10 cellular contexts compared by ENCODE assay signal in genomic region chr2:46985512-46985911, GRCh38. TPM values are rescaled to one million over a fixed set of nuclear protein-coding genes. Genes with fewer than 3 reads are reported as not detected.
DNase-seq lines count a peak whose midpoint lies in the region; ATAC-seq, FAIRE-seq and TF ChIP-seq lines count a peak whose summit lies in the region.
"Had no signal": no experiment of that assay in that cellular context is flagged by ENCODE, and none has a peak within 500 bp of the region (broad histone marks: within the 10 kb centered on the region; RNA-seq: fewer than 3 reads in every experiment).

No MANE protein-coding gene starts in this region.

- no peak for TF ChIP-seq CTCF in K562 (IDR thresholded peaks at IDR 0.05 in 2 of 3, conservative IDR thresholded peaks at IDR 0.05 in 1 of 3; ENCODE audit: insufficient read depth in 2 of 3, low read depth in 1 of 3, low read length in 3 of 3)
- no peak for TF ChIP-seq CTCF in osteocyte (IDR thresholded peaks at IDR 0.05)
- no peak for TF ChIP-seq CTCF in kidney (IDR thresholded peaks at IDR 0.05; ENCODE audit: borderline replicate concordance, extremely low read depth, insufficient read depth)

- no peaks in the 10 kb centered on the region for H3K79me2 ChIP-seq in K562 (ENCODE audit: control insufficient read depth, insufficient read depth, low read length)

- H3K27ac ChIP-seq in K562 (ENCODE audit: extremely low read depth, low read depth, low read length), result peak overlapping the region; percentile 7; the same call in 1 of the 3 replicates
- no peak overlapping the region for H3K27ac ChIP-seq in kidney (ENCODE audit: low read depth in 2 of 2, low read length in 2 of 2)
- H3K27ac ChIP-seq: 22Rv1, parathyroid adenoma had no signal

- no peaks in the 10 kb centered on the region for H3K27me3 ChIP-seq in K562 (ENCODE audit: control insufficient read depth in 2 of 2, insufficient read depth in 2 of 2, low read length in 2 of 2)

- H3K4me1 ChIP-seq in K562 (replicated peaks in 1 of 2; ENCODE audit: control insufficient read depth in 2 of 2, insufficient read depth in 2 of 2, low read length in 2 of 2) (peaks cover 58 to 60% of the 10 kb centered on the region in 2 experiments), kidney (ENCODE audit: control insufficient read depth in 1 of 2, insufficient read depth in 1 of 2, low read depth in 1 of 2, low read length in 2 of 2) (peaks cover 22 to 36% of the 10 kb centered on the region in 2 donors)

- no peaks in the 10 kb centered on the region for H3K9me3 ChIP-seq in K562 (replicated peaks; ENCODE audit: control insufficient read depth, insufficient read depth, low read depth, low read length)
- H3K9me3 ChIP-seq in kidney (ENCODE audit: control insufficient read depth in 1 of 2, low read length in 2 of 2), result no peaks in the 10 kb centered on the region

- peak; percentile 31 for DNase-seq in NK-92 treated with Interleukin-12 subunit alpha and Interleukin-12 subunit beta, amount 100 ng/mL, for 24 hours (lab: John Stamatoyannopoulos, UW)
- DNase-seq in NK-92 (lab: John Stamatoyannopoulos, UW; ENCODE audit: unreplicated experiment) (no peak), K562 (ENCODE audit: extremely low read depth in 1 of 4, low spot score in 3 of 4) (no peak), osteocyte (ENCODE audit: extremely low spot score, unreplicated experiment) (no peak), islet precursor cell (no peak), pons (ENCODE audit: low spot score) (no peak), kidney (no peak)

- TF ChIP-seq POLR2A in K562 (conservative IDR thresholded peaks at IDR 0.05), result no peak

- no peaks in the 10 kb centered on the region for H3K9me1 ChIP-seq in K562 (ENCODE audit: control insufficient read depth, insufficient read depth, low read length)

- POLR2A ChIA-PET in K562 (lab: Yijun Ruan, JAX), result interaction anchor here (1.0 to 1.3 kb wide), 2 partner anchors 10 to 324 kb away, joined by 3 read pairs; no protein-coding TSS in a partner anchor

- H3K4me3 ChIP-seq in K562 (no peak overlapping the region), kidney (ENCODE audit: low read length in 2 of 2) (no peak overlapping the region)

- H3K36me3 Mint-ChIP-seq in IgD-negative memory B cell, result no peaks in the 10 kb centered on the region
- H3K36me3 Mint-ChIP-seq in osteocyte (ENCODE audit: unreplicated experiment), result peaks cover 12% of the 10 kb centered on the region

- TF ChIP-seq EP300 in K562 (IDR thresholded peaks at IDR 0.05; ENCODE audit: low read length), result no peak

- BruUV-seq in K562 (replicated peaks; lab: Mats Ljungman, UMichigan), result no TSS peak

- intact Hi-C loops in K562 (cut with micrococcal nuclease), result no loop called here
- intact Hi-C loops in kidney (cut with DNase I), result no loop called here

- H3K4me1 Mint-ChIP-seq in IgD-negative memory B cell (peaks cover 44 to 50% (median 44%) of the 10 kb centered on the region in 3 donors), osteocyte (ENCODE audit: unreplicated experiment) (peaks cover 62% of the 10 kb centered on the region)

- FAIRE-seq in K562 (lab: Jason Lieb, UNC), result no peak
- no peak for FAIRE-seq in kidney (lab: Jason Lieb, UNC)

- CTCF ChIA-PET in K562 (lab: Yijun Ruan, JAX; ENCODE audit: low intra/inter-chr PET ratio), result no interaction called here

- no peak overlapping the region for H3K4me2 ChIP-seq in K562 (ENCODE audit: insufficient read depth, low read length)

- peak overlapping the region in 3 of 4 donors; percentile 89 to 91 (median 91) for H3K4me3 Mint-ChIP-seq in IgD-negative memory B cell
- no peak overlapping the region for H3K4me3 Mint-ChIP-seq in osteocyte (ENCODE audit: unreplicated experiment)

- in situ Hi-C loops in K562 (cut with MboI), result no loop called here

- H2AFZ ChIP-seq in K562 (ENCODE audit: low read depth, low read length), result no peak overlapping the region
- H2AFZ ChIP-seq: parathyroid adenoma had no signal

- 54% methylated on average over 2 of the region's 2 CpGs for WGBS in K562 (ENCODE audit: insufficient coverage, low coverage, missing lambda C conversion rate)

- no peak for ATAC-seq in K562

- no peaks in the 10 kb centered on the region for H3K27me3 Mint-ChIP-seq in IgD-negative memory B cell
- H3K27me3 Mint-ChIP-seq in osteocyte (ENCODE audit: unreplicated experiment), result no peaks in the 10 kb centered on the region

- TF ChIP-seq RAD21 in K562 (CRISPR knock-in tag; conservative IDR thresholded peaks at IDR 0.05 in 1 of 2, IDR thresholded peaks at IDR 0.05 in 1 of 2), result no peak

- no peaks in the 10 kb centered on the region for H3K9me3 Mint-ChIP-seq in IgD-negative memory B cell
- no peaks in the 10 kb centered on the region for H3K9me3 Mint-ChIP-seq in osteocyte (ENCODE audit: unreplicated experiment)

- H4K20me1 ChIP-seq in K562 (replicated peaks; ENCODE audit: control insufficient read depth, insufficient read depth, low read length), result 0 out of 2 replicates have a peak, but pooled peaks cover 2% of the 10 kb centered on the region

- H3K36me3 ChIP-seq in K562 (ENCODE audit: control insufficient read depth, insufficient read depth, low read length), result peaks cover 7% of the 10 kb centered on the region; the same call in 2 of the 3 replicates
- no peaks in the 10 kb centered on the region for H3K36me3 ChIP-seq in kidney (ENCODE audit: control insufficient read depth in 1 of 2, insufficient read depth in 2 of 2, low read length in 2 of 2)

- H3K9ac ChIP-seq in K562 (ENCODE audit: insufficient read depth in 1 of 2, low read depth in 2 of 2, low read length in 2 of 2) (no peak overlapping the region; a peak in 1 of 4 replicates), kidney (ENCODE audit: low read length in 2 of 2) (no peak overlapping the region)
- H3K9ac ChIP-seq: parathyroid adenoma had no signal

- peak overlapping the region; percentile 96 to 99 (median 96) for H3K27ac Mint-ChIP-seq in IgD-negative memory B cell
- H3K27ac Mint-ChIP-seq in osteocyte (ENCODE audit: unreplicated experiment), result peak overlapping the region; percentile 97

TF ChIP-seq in K562, 482 proteins besides CTCF, POLR2A, EP300 and RAD21:
- TF ChIP-seq FOSL1 (tag; conservative IDR thresholded peaks at IDR 0.05) (peak; percentile 16; the same call in 1 of the 2 replicates), MTA1 (IDR thresholded peaks at IDR 0.05; ENCODE audit: borderline replicate concordance) (no peak), RAD51 (IDR thresholded peaks at IDR 0.05; ENCODE audit: borderline replicate concordance, low read depth) (0 out of 2 replicates have a peak, but pooled peaks have one; percentile 1), HLTF (IDR thresholded peaks at IDR 0.05) (no peak)

RNA-seq across cellular contexts. Expression of gene TTC7A, which starts 44.5 kb away (rescaled TPM):
- 46.9 TPM for polyA plus RNA-seq in IgD-negative memory B cell
- total RNA-seq in K562 (2011; cell fraction: chromatin; rRNA removed; ENCODE audit: low replicate concordance), result 30.2 and 61.4 TPM in 2 replicates
- total RNA-seq in K562 (2011; cell fraction: nucleolus; rRNA removed), result 25.0 and 33.5 TPM in 2 replicates
- 22.7 and 28.2 TPM in 2 replicates for total RNA-seq in K562 (2011; cell fraction: nucleoplasm; rRNA removed)
- 9.3 and 10.9 TPM in 2 replicates for total RNA-seq in K562 (2014; rRNA removed)
- total RNA-seq in K562 (2014; rRNA removed; fragmentation: Illumina TruSeq; extraction: Trizol), result 4.2 and 4.8 TPM in 2 replicates
- 5.8 and 5.9 TPM in 2 replicates for total RNA-seq in K562 (2015; rRNA removed; fragmentation: Illumina TruSeq; extraction: Trizol)
- 14.5 and 15.0 TPM in 2 replicates for total RNA-seq in K562 (2021)
- 7.1 and 9.3 TPM in 2 replicates for polyA plus RNA-seq in K562 (2011; rRNA removed)
- polyA plus RNA-seq in K562 (2011; cell fraction: cytosol; rRNA removed), result 5.9 and 9.1 TPM in 2 replicates
- polyA plus RNA-seq in K562 (2011; cell fraction: nucleus; rRNA removed), result 26.0 and 36.1 TPM in 2 replicates
- 10.1 and 12.3 TPM in 2 replicates for polyA plus RNA-seq in K562 (2012)
- 7.7 and 8.8 TPM in 2 replicates for polyA plus RNA-seq in K562 (2014; fragmentation: Illumina TruSeq; extraction: Trizol)
- polyA plus RNA-seq in K562 (2014; fragmentation: Nextera tagmentation; extraction: Ambion mirVana), result under 1 TPM; 0.68 to 0.70 TPM
- polyA plus RNA-seq in K562 (2014; rRNA removed), result 6.8 and 7.7 TPM in 2 replicates
- polyA minus RNA-seq in K562 (2011; rRNA and poly(A)+ RNA removed), result 7.8 and 7.9 TPM in 2 replicates
- polyA minus RNA-seq in K562 (2011; cell fraction: cytosol; rRNA and poly(A)+ RNA removed), result 5.4 and 8.4 TPM in 2 replicates
- 16.6 and 18.9 TPM in 2 replicates for polyA minus RNA-seq in K562 (2011; cell fraction: nucleus; rRNA and poly(A)+ RNA removed)
- 17.8 and 20.0 TPM in 2 replicates for total RNA-seq in osteocyte
- 45.7 TPM for total RNA-seq in kidney
- polyA plus RNA-seq in kidney (ENCODE audit: insufficient read depth, low read depth, low replicate concordance), result 8.8 TPM
